In genomic region chr17:49946964-49947584, GRCh38 we compare ENCODE assay signal across 1 cellular context.
TF ChIP-seq lines count a peak whose summit lies in the region.

No MANE protein-coding gene starts in this region.

TF ChIP-seq in HepG2, 621 proteins besides CTCF, POLR2A, EP300 and RAD21 (continued from another document):
- TF ChIP-seq, protein P1, sequence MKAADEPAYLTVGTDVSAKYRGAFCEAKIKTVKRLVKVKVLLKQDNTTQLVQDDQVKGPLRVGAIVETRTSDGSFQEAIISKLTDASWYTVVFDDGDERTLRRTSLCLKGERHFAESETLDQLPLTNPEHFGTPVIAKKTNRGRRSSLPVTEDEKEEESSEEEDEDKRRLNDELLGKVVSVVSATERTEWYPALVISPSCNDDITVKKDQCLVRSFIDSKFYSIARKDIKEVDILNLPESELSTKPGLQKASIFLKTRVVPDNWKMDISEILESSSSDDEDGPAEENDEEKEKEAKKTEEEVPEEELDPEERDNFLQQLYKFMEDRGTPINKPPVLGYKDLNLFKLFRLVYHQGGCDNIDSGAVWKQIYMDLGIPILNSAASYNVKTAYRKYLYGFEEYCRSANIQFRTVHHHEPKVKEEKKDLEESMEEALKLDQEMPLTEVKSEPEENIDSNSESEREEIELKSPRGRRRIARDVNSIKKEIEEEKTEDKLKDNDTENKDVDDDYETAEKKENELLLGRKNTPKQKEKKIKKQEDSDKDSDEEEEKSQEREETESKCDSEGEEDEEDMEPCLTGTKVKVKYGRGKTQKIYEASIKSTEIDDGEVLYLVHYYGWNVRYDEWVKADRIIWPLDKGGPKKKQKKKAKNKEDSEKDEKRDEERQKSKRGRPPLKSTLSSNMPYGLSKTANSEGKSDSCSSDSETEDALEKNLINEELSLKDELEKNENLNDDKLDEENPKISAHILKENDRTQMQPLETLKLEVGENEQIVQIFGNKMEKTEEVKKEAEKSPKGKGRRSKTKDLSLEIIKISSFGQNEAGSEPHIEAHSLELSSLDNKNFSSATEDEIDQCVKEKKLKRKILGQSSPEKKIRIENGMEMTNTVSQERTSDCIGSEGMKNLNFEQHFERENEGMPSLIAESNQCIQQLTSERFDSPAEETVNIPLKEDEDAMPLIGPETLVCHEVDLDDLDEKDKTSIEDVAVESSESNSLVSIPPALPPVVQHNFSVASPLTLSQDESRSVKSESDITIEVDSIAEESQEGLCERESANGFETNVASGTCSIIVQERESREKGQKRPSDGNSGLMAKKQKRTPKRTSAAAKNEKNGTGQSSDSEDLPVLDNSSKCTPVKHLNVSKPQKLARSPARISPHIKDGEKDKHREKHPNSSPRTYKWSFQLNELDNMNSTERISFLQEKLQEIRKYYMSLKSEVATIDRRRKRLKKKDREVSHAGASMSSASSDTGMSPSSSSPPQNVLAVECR (CRISPR knock-in tag; IDR thresholded peaks at IDR 0.05; ENCODE audit: borderline replicate concordance): no peak; the same call in 1 of the 2 replicates
